ENCODE assay signal across 1 cellular context in the genomic region with DNA sequence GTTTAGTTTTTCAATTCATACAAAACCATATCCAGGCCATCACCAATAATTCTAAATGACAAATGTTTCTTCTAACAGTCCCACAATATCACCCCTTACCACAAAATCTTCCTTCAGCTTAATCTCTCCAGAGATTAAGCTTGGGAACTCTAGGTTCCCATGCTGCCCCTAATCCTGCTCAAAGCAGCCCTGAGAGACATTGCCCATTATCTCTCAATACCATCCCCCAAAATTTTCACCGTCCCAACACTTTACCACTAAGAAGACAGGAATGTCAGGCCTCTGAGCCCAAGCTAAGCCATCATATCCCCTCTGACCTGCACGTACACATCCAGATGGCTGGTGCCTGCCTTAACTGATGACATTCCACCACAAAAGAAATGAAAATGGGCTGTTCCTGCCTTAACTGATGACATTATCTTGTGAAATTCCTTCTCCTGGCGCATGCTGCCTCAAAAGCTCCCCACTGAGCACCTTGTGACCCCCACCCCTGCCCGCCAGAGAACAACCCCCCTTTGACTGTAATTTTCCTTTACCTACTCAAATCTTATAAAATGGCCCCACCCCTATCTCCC.
TF ChIP-seq lines count a peak whose summit lies in the region.

No MANE protein-coding gene starts in this region.

TF ChIP-seq in H1, 55 proteins besides CTCF, POLR2A, EP300 and RAD21:
- TF ChIP-seq TEAD4 (IDR thresholded peaks at IDR 0.05; ENCODE audit: low read depth, low read length) = peak; percentile 55; the same call in 1 of the 2 replicates
- 0 out of 2 replicates have a peak, but pooled peaks have one; percentile 30 for TF ChIP-seq YY1 (IDR thresholded peaks at IDR 0.05; ENCODE audit: low read depth, low read length)
TF ChIP-seq in H1: peak in this region for 2; not testable (repeated sequence) for 53.
